In genomic region chr2:240586198-240586918, GRCh38 we compare ENCODE assay signal across 8 cellular contexts. TPM values are rescaled to one million over a fixed set of nuclear protein-coding genes. Genes with fewer than 3 reads are reported as not detected.
DNase-seq lines count a peak whose midpoint lies in the region; ATAC-seq and TF ChIP-seq lines count a peak whose summit lies in the region.

Gene CAPN10 (plus strand): TSS chr2:240586734. CDS start chr2:240586912, 178 bp downstream.

- H3K4me3 ChIP-seq in RWPE2 (ENCODE audit: severe bottlenecking) (peak within 1 kb of the TSS; percentile 82), fibroblast of pulmonary artery (replicated peaks; ENCODE audit: low read depth, low read length) (peak within 1 kb of the TSS; percentile 99)

- peak; percentile 87 for ATAC-seq in RWPE2 (ENCODE audit: low read depth)

- H3K4me1 ChIP-seq in RWPE2 (ENCODE audit: insufficient read depth, poor library complexity, severe bottlenecking): peaks cover 26% of the 10 kb centered on the region

- no peaks in the 10 kb centered on the region for H3K9me3 ChIP-seq in RWPE2 (ENCODE audit: severe bottlenecking)

- peaks cover 11% of the 10 kb centered on the region for H3K36me3 ChIP-seq in RWPE2 (ENCODE audit: low read depth)

- H3K9me3 Mint-ChIP-seq in activated T-helper 2 cell treated with anti-CD3 and anti-CD28 coated beads, Interferon-gamma antibody, Interleukin-2, Interleukin-4, amounts not matched to agents 10 μg/mL and 5 μg/mL and 100 μg/mL, durations not matched to agents 14 hours and 24 hours and 36 hours: no peaks in the 10 kb centered on the region
- no peaks in the 10 kb centered on the region for H3K9me3 Mint-ChIP-seq in nephron
- H3K9me3 Mint-ChIP-seq in stimulated activated naive CD8-positive, alpha-beta T cell treated with anti-CD3 and anti-CD28 coated beads, Interleukin-15, Interleukin-2, amounts not matched to agents 100 ng/mL and 50 ng/mL, for 24 hours: no peaks in the 10 kb centered on the region

- H3K4me1 Mint-ChIP-seq in activated T-helper 2 cell treated with anti-CD3 and anti-CD28 coated beads, Interferon-gamma antibody, Interleukin-2, Interleukin-4, amounts not matched to agents 10 μg/mL and 5 μg/mL and 100 μg/mL, durations not matched to agents 14 hours and 24 hours and 36 hours (ENCODE audit: low read depth): peaks cover 27% of the 10 kb centered on the region
- H3K4me1 Mint-ChIP-seq in nephron: peaks cover 39% of the 10 kb centered on the region
- H3K4me1 Mint-ChIP-seq in stimulated activated naive CD8-positive, alpha-beta T cell treated with anti-CD3 and anti-CD28 coated beads, Interleukin-15, Interleukin-2, amounts not matched to agents 100 ng/mL and 50 ng/mL, for 24 hours (ENCODE audit: low read depth): peaks cover 57% of the 10 kb centered on the region

- peaks cover 16% of the 10 kb centered on the region for H3K36me3 Mint-ChIP-seq in activated T-helper 2 cell treated with anti-CD3 and anti-CD28 coated beads, Interferon-gamma antibody, Interleukin-2, Interleukin-4, amounts not matched to agents 10 μg/mL and 5 μg/mL and 100 μg/mL, durations not matched to agents 14 hours and 24 hours and 36 hours (ENCODE audit: low read depth)
- H3K36me3 Mint-ChIP-seq in nephron (ENCODE audit: low read depth): peaks cover 28% of the 10 kb centered on the region
- H3K36me3 Mint-ChIP-seq in stimulated activated naive CD8-positive, alpha-beta T cell treated with anti-CD3 and anti-CD28 coated beads, Interleukin-15, Interleukin-2, amounts not matched to agents 100 ng/mL and 50 ng/mL, for 24 hours (ENCODE audit: low read depth): peaks cover 17% of the 10 kb centered on the region

- H3K27ac Mint-ChIP-seq in activated T-helper 2 cell treated with anti-CD3 and anti-CD28 coated beads, Interferon-gamma antibody, Interleukin-2, Interleukin-4, amounts not matched to agents 10 μg/mL and 5 μg/mL and 100 μg/mL, durations not matched to agents 14 hours and 24 hours and 36 hours: peak within 1 kb of the TSS; percentile 91
- peak within 1 kb of the TSS; percentile 83 to 95 (median 93) for H3K27ac Mint-ChIP-seq in nephron
- H3K27ac Mint-ChIP-seq in stimulated activated naive CD8-positive, alpha-beta T cell treated with anti-CD3 and anti-CD28 coated beads, Interleukin-15, Interleukin-2, amounts not matched to agents 100 ng/mL and 50 ng/mL, for 24 hours: peak within 1 kb of the TSS; percentile 92

- intact Hi-C loops in activated T-helper 2 cell treated with anti-CD3 and anti-CD28 coated beads, Interferon-gamma antibody, Interleukin-2, Interleukin-4, amounts not matched to agents 10 μg/mL and 5 μg/mL and 100 μg/mL, durations not matched to agents 14 hours and 24 hours and 36 hours (cut with micrococcal nuclease): loop anchor here (1.0 to 2.0 kb wide), 4 partner anchors 21 to 562 kb away; partner anchors contain the start of gene PASK

- H3K27me3 Mint-ChIP-seq in activated T-helper 2 cell treated with anti-CD3 and anti-CD28 coated beads, Interferon-gamma antibody, Interleukin-2, Interleukin-4, amounts not matched to agents 10 μg/mL and 5 μg/mL and 100 μg/mL, durations not matched to agents 14 hours and 24 hours and 36 hours (ENCODE audit: low read depth): no peaks in the 10 kb centered on the region
- H3K27me3 Mint-ChIP-seq in nephron (ENCODE audit: low read depth): no peaks in the 10 kb centered on the region
- no peaks in the 10 kb centered on the region for H3K27me3 Mint-ChIP-seq in stimulated activated naive CD8-positive, alpha-beta T cell treated with anti-CD3 and anti-CD28 coated beads, Interleukin-15, Interleukin-2, amounts not matched to agents 100 ng/mL and 50 ng/mL, for 24 hours

- H3K27me3 ChIP-seq in RWPE2 (ENCODE audit: insufficient read depth, poor library complexity, severe bottlenecking): no peaks in the 10 kb centered on the region

- TF ChIP-seq CTCF in RWPE2 (IDR thresholded peaks at IDR 0.05; ENCODE audit: poor library complexity, severe bottlenecking) (no peak), fibroblast of pulmonary artery (IDR thresholded peaks at IDR 0.05; ENCODE audit: low read length, missing control alignments) (no peak), nephron (IDR thresholded peaks at IDR 0.05; ENCODE audit: unreplicated experiment in 3 of 3) (no peak)

- peak within 1 kb of the TSS; percentile 97 for H3K4me3 Mint-ChIP-seq in activated T-helper 2 cell treated with anti-CD3 and anti-CD28 coated beads, Interferon-gamma antibody, Interleukin-2, Interleukin-4, amounts not matched to agents 10 μg/mL and 5 μg/mL and 100 μg/mL, durations not matched to agents 14 hours and 24 hours and 36 hours (ENCODE audit: low read depth)
- peak within 1 kb of the TSS; percentile 96 to 99 (median 97) for H3K4me3 Mint-ChIP-seq in nephron
- peak within 1 kb of the TSS; percentile 96 for H3K4me3 Mint-ChIP-seq in stimulated activated naive CD8-positive, alpha-beta T cell treated with anti-CD3 and anti-CD28 coated beads, Interleukin-15, Interleukin-2, amounts not matched to agents 100 ng/mL and 50 ng/mL, for 24 hours

- peak within 1 kb of the TSS; percentile 25 for H3K27ac ChIP-seq in RWPE2 (ENCODE audit: poor library complexity, severe bottlenecking)

- DNase-seq in EH (ENCODE audit: low read depth) (peak; percentile 96), H4 (ENCODE audit: low spot score) (peak; percentile 91), LoVo (ENCODE audit: low spot score) (peak; percentile 97), RWPE2 (ENCODE audit: low spot score) (peak; percentile 97), fibroblast of pulmonary artery (ENCODE audit: low read depth) (peak; percentile 94)
- peak; percentile 97 for DNase-seq in activated T-helper 2 cell treated with anti-CD3 and anti-CD28 coated beads, Interferon-gamma antibody, Interleukin-2, Interleukin-4, amounts not matched to agents 10 μg/mL and 5 μg/mL and 100 μg/mL, durations not matched to agents 14 hours and 24 hours and 36 hours (ENCODE audit: low spot score)

RNA-seq across cellular contexts. Expression of gene CAPN10, which starts in this region (rescaled TPM):
- total RNA-seq in H4 (2014; rRNA removed; shearing (Covaris generic)): 3.1 and 5.7 TPM in 2 replicates
- total RNA-seq in activated T-helper 2 cell treated with anti-CD3 and anti-CD28 coated beads, Interferon-gamma antibody, Interleukin-2, Interleukin-4, amounts not matched to agents 10 μg/mL and 5 μg/mL and 100 μg/mL, durations not matched to agents 14 hours and 24 hours and 36 hours: 49.6 and 51.1 TPM in 2 replicates

Comparison
In these comparisons a context has a peak if more than half of its experiments do, and no peak if none do; other contexts are left out.
1. Peak in every context shown above with its lines: DNase-seq, ATAC-seq, H3K4me3 ChIP-seq and H3K27ac ChIP-seq.